Comparison of ENCODE assay signal across 27 cellular contexts in genomic region chr13:83190020-83190419, GRCh38.
"Had no signal": no experiment of that assay in that cellular context is flagged by ENCODE, and none has a peak within 500 bp of the region (broad histone marks: within the 10 kb centered on the region; RNA-seq: fewer than 3 reads in every experiment).

No MANE protein-coding gene starts in this region.

- H3K4me3 ChIP-seq: colonic mucosa, dorsolateral prefrontal cortex, gastrocnemius medialis, heart right ventricle, hepatocyte had no signal

- DNase-seq: activated CD4-positive, alpha-beta memory T cell treated with anti-CD3 and anti-CD28 coated beads, Interleukin-2, amount 10 ng/mL, durations not matched to agents 7 days and 5 days; activated CD4-positive, alpha-beta T cell treated with anti-CD3 and anti-CD28 coated beads for 1 hour; activated CD4-positive, alpha-beta T cell treated with anti-CD3 and anti-CD28 coated beads for 4 hours; activated CD4-positive, alpha-beta T cell treated with anti-CD3 and anti-CD28 coated beads, Interleukin-2, amount 10 ng/mL, durations not matched to agents 7 days and 5 days; activated CD4-positive, alpha-beta T cell treated with anti-CD3 and anti-CD28 coated beads, Interleukin-2, amount 50 U/mL, for 4 hours; activated CD8-positive, alpha-beta memory T cell treated with anti-CD3 and anti-CD28 coated beads, Interleukin-2, amount 50 U/mL, for 48 hours; activated gamma-delta T cell; activated naive CD4-positive, alpha-beta T cell; activated naive CD4-positive, alpha-beta T cell treated with anti-CD3 and anti-CD28 coated beads, Interleukin-2, amount 10 ng/mL, durations not matched to agents 7 days and 5 days; activated naive CD8-positive, alpha-beta T cell treated with anti-CD3 and anti-CD28 coated beads, Interleukin-2, amount 10 ng/mL, durations not matched to agents 7 days and 5 days; activated T-cell treated with anti-CD3 and anti-CD28 coated beads for 4 hours; activated T-cell treated with anti-CD3 and anti-CD28 coated beads, Interleukin-2, amount 50 U/mL, for 24 hours; activated T-cell treated with anti-CD3 and anti-CD28 coated beads, Interleukin-2, amount 50 U/mL, for 72 hours; amniotic stem cell; anterior cingulate cortex; brain microvascular endothelial cell; colonic mucosa; dorsolateral prefrontal cortex; effector memory CD4-positive, alpha-beta T cell; endodermal cell; foreskin keratinocyte; gastrocnemius medialis; heart right ventricle; T-helper 1 cell; T-helper 17 cell; T1000 had no signal
